In genomic region chr9:1939926-1940368, GRCh38 we compare ENCODE assay signal across 8 cellular contexts.
A peak's percentile ranks its signal among the peaks of the same experiment; 100 is the strongest.
DNase-seq lines count a peak whose midpoint lies in the region; ATAC-seq and TF ChIP-seq lines count a peak whose summit lies in the region.

No MANE protein-coding gene starts in this region.

- H3K27ac Mint-ChIP-seq in Caco-2 (ENCODE audit: unreplicated experiment), result no peak overlapping the region
- H3K27ac Mint-ChIP-seq in activated CD8-positive, alpha-beta T cell treated with anti-CD3 and anti-CD28 coated beads, Interleukin-2, amount 10 ng/mL, durations not matched to agents 7 days and 5 days, result no peak overlapping the region
- H3K27ac Mint-ChIP-seq in stimulated activated effector memory CD8-positive, alpha-beta T cell treated with anti-CD3 and anti-CD28 coated beads, Interleukin-12 subunit alpha, Interleukin-12 subunit beta, amount 100 ng/mL, for 72 hours, result no peak overlapping the region

- peak in 1 of 2 experiments; percentile 25 for DNase-seq in Caco-2
- DNase-seq in NCI-H345 treated with DMSO at 0.1 percent for 48 hours (lab: John Stamatoyannopoulos, UW; ENCODE audit: unreplicated experiment), result peak; percentile 34
- peak; percentile 43 for DNase-seq in activated CD8-positive, alpha-beta T cell treated with anti-CD3 and anti-CD28 coated beads, Interleukin-2, amount 10 ng/mL, durations not matched to agents 7 days and 5 days
- DNase-seq in iPS-NIHi11 (ENCODE audit: low spot score), result peak; percentile 71
- peak; percentile 4 to 55 for DNase-seq in stimulated activated effector memory CD8-positive, alpha-beta T cell treated with anti-CD3 and anti-CD28 coated beads, Interleukin-12 subunit alpha, Interleukin-12 subunit beta, amount 100 ng/mL, for 72 hours (ENCODE audit: low spot score in 2 of 2)
- DNase-seq in cortex of kidney (lab: John Stamatoyannopoulos, UW), result no peak

- POLR2A ChIA-PET in Caco-2 (lab: Charles Lee), result no interaction called here
- POLR2A ChIA-PET in activated CD8-positive, alpha-beta T cell treated with anti-CD3 and anti-CD28 coated beads, Interleukin-2, amount 10 ng/mL, durations not matched to agents 7 days and 5 days (lab: Charles Lee), result no interaction called here

- CTCF ChIA-PET in Caco-2 (lab: Charles Lee), result no interaction called here
- CTCF ChIA-PET in activated CD8-positive, alpha-beta T cell treated with anti-CD3 and anti-CD28 coated beads, Interleukin-2, amount 10 ng/mL, durations not matched to agents 7 days and 5 days (lab: Charles Lee), result interaction anchor here (0.8 to 1.6 kb wide), 9 partner anchors 13 to 186 kb away, joined by 3 to 6 read pairs (median 3); no protein-coding TSS in a partner anchor

- peaks cover 4% of the 10 kb centered on the region for H3K27me3 Mint-ChIP-seq in Caco-2 (ENCODE audit: insufficient read depth, unreplicated experiment)
- no peaks in the 10 kb centered on the region for H3K27me3 Mint-ChIP-seq in activated CD8-positive, alpha-beta T cell treated with anti-CD3 and anti-CD28 coated beads, Interleukin-2, amount 10 ng/mL, durations not matched to agents 7 days and 5 days (ENCODE audit: low read depth)

- intact Hi-C loops in Caco-2 (cut with micrococcal nuclease; ENCODE audit: unreplicated experiment), result no loop called here

- peak; percentile 40 to 52 for TF ChIP-seq CTCF in Caco-2 (IDR thresholded peaks at IDR 0.05; ENCODE audit: insufficient read depth in 1 of 2, low read depth in 1 of 2, low read length in 1 of 2, severe bottlenecking in 1 of 2, unreplicated experiment in 1 of 2)

- H3K4me3 ChIP-seq in Caco-2 (ENCODE audit: low read depth, low read length), result no peak overlapping the region

- no peaks in the 10 kb centered on the region for H3K9me3 Mint-ChIP-seq in Caco-2 (ENCODE audit: unreplicated experiment)
- H3K9me3 Mint-ChIP-seq in activated CD8-positive, alpha-beta T cell treated with anti-CD3 and anti-CD28 coated beads, Interleukin-2, amount 10 ng/mL, durations not matched to agents 7 days and 5 days (ENCODE audit: insufficient read depth), result no peaks in the 10 kb centered on the region
- no peaks in the 10 kb centered on the region for H3K9me3 Mint-ChIP-seq in stimulated activated effector memory CD8-positive, alpha-beta T cell treated with anti-CD3 and anti-CD28 coated beads, Interleukin-12 subunit alpha, Interleukin-12 subunit beta, amount 100 ng/mL, for 72 hours

- ATAC-seq in GM18909 (IDR thresholded peaks at IDR 0.05; ENCODE audit: poor library complexity, unreplicated experiment) (peak; percentile 93), HG03045 (IDR thresholded peaks at IDR 0.05; ENCODE audit: unreplicated experiment) (peak; percentile 84)
- ATAC-seq in activated CD8-positive, alpha-beta T cell treated with anti-CD3 and anti-CD28 coated beads, Interleukin-2, amount 10 ng/mL, durations not matched to agents 7 days and 5 days, result peak; percentile 79
- ATAC-seq in stimulated activated effector memory CD8-positive, alpha-beta T cell treated with anti-CD3 and anti-CD28 coated beads, Interleukin-12 subunit alpha, Interleukin-12 subunit beta, amount 100 ng/mL, for 72 hours, result peak; percentile 81

- H3K36me3 Mint-ChIP-seq in Caco-2 (ENCODE audit: insufficient read depth, unreplicated experiment), result no peaks in the 10 kb centered on the region
- no peaks in the 10 kb centered on the region for H3K36me3 Mint-ChIP-seq in activated CD8-positive, alpha-beta T cell treated with anti-CD3 and anti-CD28 coated beads, Interleukin-2, amount 10 ng/mL, durations not matched to agents 7 days and 5 days (ENCODE audit: low read depth)
- H3K36me3 Mint-ChIP-seq in stimulated activated effector memory CD8-positive, alpha-beta T cell treated with anti-CD3 and anti-CD28 coated beads, Interleukin-12 subunit alpha, Interleukin-12 subunit beta, amount 100 ng/mL, for 72 hours, result no peaks in the 10 kb centered on the region

- no peak overlapping the region for H3K4me3 Mint-ChIP-seq in Caco-2 (ENCODE audit: unreplicated experiment)
- H3K4me3 Mint-ChIP-seq in activated CD8-positive, alpha-beta T cell treated with anti-CD3 and anti-CD28 coated beads, Interleukin-2, amount 10 ng/mL, durations not matched to agents 7 days and 5 days, result no peak overlapping the region
- H3K4me3 Mint-ChIP-seq in stimulated activated effector memory CD8-positive, alpha-beta T cell treated with anti-CD3 and anti-CD28 coated beads, Interleukin-12 subunit alpha, Interleukin-12 subunit beta, amount 100 ng/mL, for 72 hours, result no peak overlapping the region

- BruUV-seq in Caco-2 (replicated peaks; lab: Mats Ljungman, UMichigan), result no TSS peak

- no peaks in the 10 kb centered on the region for H3K9me3 ChIP-seq in Caco-2

- no peaks in the 10 kb centered on the region for H3K4me1 ChIP-seq in Caco-2

- no peaks in the 10 kb centered on the region for H3K4me1 Mint-ChIP-seq in Caco-2 (ENCODE audit: low read depth, unreplicated experiment)
- H3K4me1 Mint-ChIP-seq in activated CD8-positive, alpha-beta T cell treated with anti-CD3 and anti-CD28 coated beads, Interleukin-2, amount 10 ng/mL, durations not matched to agents 7 days and 5 days (ENCODE audit: low read depth), result no peaks in the 10 kb centered on the region
- H3K4me1 Mint-ChIP-seq in stimulated activated effector memory CD8-positive, alpha-beta T cell treated with anti-CD3 and anti-CD28 coated beads, Interleukin-12 subunit alpha, Interleukin-12 subunit beta, amount 100 ng/mL, for 72 hours, result peaks cover 11% of the 10 kb centered on the region

- no peaks in the 10 kb centered on the region for H3K27me3 ChIP-seq in Caco-2 (replicated peaks; ENCODE audit: control insufficient read depth, insufficient read depth, low read length)

- H3K36me3 ChIP-seq in Caco-2 (ENCODE audit: control insufficient read depth, insufficient read depth, low read length), result no peaks in the 10 kb centered on the region
